ENCODE assay signal across 8 cellular contexts in genomic region chrX:124406294-124407013, GRCh38.
DNase-seq lines count a peak whose midpoint lies in the region; ATAC-seq, FAIRE-seq and TF ChIP-seq lines count a peak whose summit lies in the region.

No MANE protein-coding gene starts in this region.

- FAIRE-seq in A204.1 (lab: Jason Lieb, UNC), result peak; percentile 83

- peak; percentile 96 for ATAC-seq in HG03095 (IDR thresholded peaks at IDR 0.05; ENCODE audit: unreplicated experiment)

- peak; percentile 49 for TF ChIP-seq CTCF in GM13977 (IDR thresholded peaks at IDR 0.05; ENCODE audit: extremely low read depth, insufficient read depth, missing control alignments)

- DNase-seq in GM13977 (ENCODE audit: low spot score), result peak; percentile 39
- DNase-seq in NCI-H510A (lab: John Stamatoyannopoulos, UW), result peak; percentile 3
- peak; percentile 42 to 51 for DNase-seq in activated CD4-positive, alpha-beta T cell treated with anti-CD3 and anti-CD28 coated beads, Interleukin-2, amount 50 U/mL, for 4 hours
- peak; percentile 48 for DNase-seq in effector CD4-positive, alpha-beta T cell
- DNase-seq in midbrain (lab: John Stamatoyannopoulos, UW), result peak; percentile 54
- peak; percentile 16 to 17 for DNase-seq in stimulated activated CD8-positive, alpha-beta memory T cell treated with anti-CD3 and anti-CD28 coated beads, Interleukin-7, amount 100 ng/mL, for 1 hour (ENCODE audit: low read depth in 2 of 2)

- in situ Hi-C loops in GM13977 (cut with MboI; ENCODE audit: low pct_unique_long_range_greater_than_20kb, low sequenced_read_pairs, unreplicated experiment), result no loop called here

Comparison
In these comparisons a context has a peak if more than half of its experiments do, and no peak if none do; other contexts are left out.
1. Peak in every context shown above with its lines: DNase-seq and ATAC-seq.
2. DNase-seq: peak in every context shown above with its lines; median percentile 54 in midbrain; 48 in effector CD4-positive, alpha-beta T cell; 46 in activated CD4-positive, alpha-beta T cell treated with anti-CD3 and anti-CD28 coated beads, Interleukin-2, amount 50 U/mL, for 4 hours; 39 in GM13977; 16 in stimulated activated CD8-positive, alpha-beta memory T cell treated with anti-CD3 and anti-CD28 coated beads, Interleukin-7, amount 100 ng/mL, for 1 hour; 3 in NCI-H510A.